Comparison of ENCODE assay signal across 8 cellular contexts in the genomic region with DNA sequence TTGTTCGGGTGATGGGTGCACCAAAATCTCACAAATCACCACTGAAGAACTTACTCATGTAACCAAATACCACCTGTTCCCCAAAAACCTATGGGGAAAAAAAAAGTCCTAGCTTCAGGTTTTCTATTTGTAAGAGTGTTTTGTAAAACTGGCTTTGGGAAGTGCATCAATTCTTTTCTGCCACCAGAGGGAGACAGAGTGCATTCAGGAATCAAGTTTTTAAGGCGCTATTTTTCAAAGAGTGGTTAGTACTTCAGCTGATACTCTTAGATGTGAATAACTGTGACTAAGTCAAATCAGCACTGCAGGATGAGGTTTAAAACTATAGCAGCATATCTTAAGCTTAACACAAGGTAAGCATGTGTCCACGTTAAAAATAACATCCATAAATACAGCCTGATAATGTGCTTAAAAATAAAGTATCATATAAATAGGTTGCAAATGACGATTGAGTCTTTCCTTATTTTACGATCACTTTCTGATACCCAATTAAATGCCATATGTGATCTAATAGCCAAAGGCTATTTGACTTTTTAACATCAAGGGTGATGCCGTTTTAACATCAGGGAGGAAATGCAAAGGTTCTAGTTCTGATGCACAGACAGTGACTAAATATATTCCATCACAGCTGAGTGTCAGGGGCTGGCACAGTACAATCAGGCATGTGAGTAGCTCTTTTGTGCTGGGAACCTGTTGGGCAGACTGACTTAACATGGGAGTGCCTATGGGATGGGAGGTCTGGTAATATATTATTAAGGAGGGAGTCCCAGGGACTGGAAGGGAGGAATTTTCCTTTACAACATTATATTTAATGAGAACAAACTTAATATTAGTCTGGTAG. TPM values are rescaled to one million over a fixed set of nuclear protein-coding genes. Genes with fewer than 3 reads are reported as not detected.
DNase-seq lines count a peak whose midpoint lies in the region; ATAC-seq and TF ChIP-seq lines count a peak whose summit lies in the region.

No MANE protein-coding gene starts in this region.

- no peaks in the 10 kb centered on the region for H3K9me3 ChIP-seq in vagina

- DNase-seq in Ammon's horn (ENCODE audit: low spot score) (peak; percentile 75), GM12865 (ENCODE audit: low read depth) (peak; percentile 68), NCI-H748 (lab: John Stamatoyannopoulos, UW; ENCODE audit: unreplicated experiment) (peak; percentile 32), cardiac fibroblast (ENCODE audit: low read depth in 2 of 2) (peak; percentile 82 to 88), left kidney (ENCODE audit: low read depth, low spot score) (peak; percentile 82), vagina (ENCODE audit: extremely low spot score in 2 of 2) (no peak)

- TF ChIP-seq POLR2A in vagina (IDR thresholded peaks at IDR 0.05), result no peak

- ATAC-seq in GM18519 (IDR thresholded peaks at IDR 0.05; ENCODE audit: low FRiP score, unreplicated experiment) (no peak), HG03354 (IDR thresholded peaks at IDR 0.05; ENCODE audit: poor library complexity, severe bottlenecking, unreplicated experiment) (no peak)

- intact Hi-C loops in vagina (cut with DNase I), result no loop called here

- no peaks in the 10 kb centered on the region for H3K36me3 ChIP-seq in vagina

- H3K27ac ChIP-seq in vagina, result no peak overlapping the region

- no peak overlapping the region for H3K4me3 ChIP-seq in GM12865 (ENCODE audit: low read depth, low read length)
- H3K4me3 ChIP-seq in cardiac fibroblast (replicated peaks in 1 of 2; ENCODE audit: low read depth in 2 of 2, low read length in 2 of 2), result no peak overlapping the region
- no peak overlapping the region for H3K4me3 ChIP-seq in vagina

- H3K27me3 ChIP-seq in vagina, result no peaks in the 10 kb centered on the region

- TF ChIP-seq CTCF in GM12865 (IDR thresholded peaks at IDR 0.05; ENCODE audit: insufficient read depth, low read depth, low read length, missing control alignments), result peak; percentile 81
- TF ChIP-seq CTCF in cardiac fibroblast (IDR thresholded peaks at IDR 0.05; ENCODE audit: low read depth, low read length), result peak; percentile 91
- peak; percentile 2 to 82 (median 46) for TF ChIP-seq CTCF in vagina (IDR thresholded peaks at IDR 0.05)

- H3K4me1 ChIP-seq in vagina, result no peaks in the 10 kb centered on the region

RNA-seq across cellular contexts. Expression of a gene that starts 10.6 kb away (rescaled TPM):
- not detected for total RNA-seq in vagina

Comparison
In these comparisons a context has a peak if more than half of its experiments do, and no peak if none do; other contexts are left out.
1. DNase-seq: peak in Ammon's horn (single experiment), GM12865 (single experiment), NCI-H748 (single experiment), cardiac fibroblast (2 of 2) and left kidney (single experiment); none in vagina (0 of 2).
2. Peak in every context shown above with its lines, with median percentiles within 50 percentile points of each other: CTCF ChIP-seq.